8 cellular contexts compared by ENCODE assay signal in the genomic region with DNA sequence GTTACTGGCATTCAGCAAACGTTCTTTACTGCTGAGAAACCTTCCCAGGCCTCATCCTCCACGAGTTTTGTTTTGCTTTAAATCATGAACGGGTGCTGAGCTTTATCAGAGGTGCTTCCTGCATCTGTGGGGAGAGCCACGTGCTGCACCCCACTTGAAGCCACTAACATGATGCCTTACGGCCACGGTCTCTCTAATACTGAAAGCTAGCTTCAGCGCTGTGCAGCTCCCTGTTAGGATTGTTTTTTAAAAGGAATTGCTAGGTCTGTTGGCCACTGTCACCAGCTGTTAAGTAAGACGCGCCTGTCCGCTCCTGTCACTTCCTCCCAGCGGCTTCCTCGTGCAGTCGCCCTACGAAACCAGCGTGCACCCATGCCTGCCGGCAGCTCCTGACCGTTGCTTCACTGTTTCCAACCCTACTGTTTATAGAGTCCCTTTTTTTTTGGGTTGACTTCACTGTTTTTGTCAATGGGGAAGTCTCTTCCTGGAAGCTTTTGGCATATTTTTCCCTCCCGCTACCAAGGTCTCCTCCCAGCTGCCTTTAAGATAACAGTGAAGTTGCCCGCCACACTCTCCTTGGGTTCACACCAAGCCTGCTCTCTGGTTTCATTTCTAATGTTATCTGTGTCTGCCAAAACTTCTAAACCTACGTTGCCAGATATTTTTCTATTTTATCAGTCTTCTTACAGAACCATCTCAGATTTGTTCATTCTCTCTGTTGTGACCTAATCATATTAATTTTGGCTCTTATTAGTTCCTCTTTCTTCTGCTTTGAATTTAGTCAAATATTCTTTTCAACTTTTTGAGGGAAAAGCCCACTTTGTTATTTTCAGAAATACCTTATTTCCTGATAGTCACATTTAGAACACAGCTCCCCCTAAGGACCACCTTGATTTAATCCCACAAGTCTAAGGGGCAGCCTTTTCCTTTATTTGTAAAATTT. TPM values are rescaled to one million over a fixed set of nuclear protein-coding genes. Genes with fewer than 3 reads are reported as not detected.
A peak's percentile ranks its signal among the peaks of the same experiment; 100 is the strongest.
DNase-seq lines count a peak whose midpoint lies in the region; ATAC-seq and TF ChIP-seq lines count a peak whose summit lies in the region.

No MANE protein-coding gene starts in this region.

- peaks cover 40% of the 10 kb centered on the region for H3K4me1 Mint-ChIP-seq in nephron progenitor cell
- peaks cover 13% of the 10 kb centered on the region for H3K4me1 Mint-ChIP-seq in activated T-helper 17 cell treated with anti-CD3 and anti-CD28 coated beads, Interleukin-2, amount 50 U/mL, for 72 hours

- no peak overlapping the region for H3K4me3 Mint-ChIP-seq in nephron progenitor cell
- no peak overlapping the region for H3K4me3 Mint-ChIP-seq in activated T-helper 17 cell treated with anti-CD3 and anti-CD28 coated beads, Interleukin-2, amount 50 U/mL, for 72 hours

- peak; percentile 31 for TF ChIP-seq POLR2A in GM19099 (IDR thresholded peaks at IDR 0.05; ENCODE audit: extremely low read depth, insufficient read length, low read depth)

- TF ChIP-seq CTCF in astrocyte of the spinal cord (IDR thresholded peaks at IDR 0.05; ENCODE audit: low read depth, low read length) (peak; percentile 4), nephron progenitor cell (IDR thresholded peaks at IDR 0.05) (no peak)

- ATAC-seq in HG03378 (IDR thresholded peaks at IDR 0.05; ENCODE audit: unreplicated experiment) = peak; percentile 24
- no peak for ATAC-seq in activated T-helper 17 cell treated with anti-CD3 and anti-CD28 coated beads, Interleukin-2, amount 50 U/mL, for 72 hours (replicated peaks)

- no peak for DNase-seq in astrocyte of the spinal cord (ENCODE audit: low read depth, low spot score)
- no peak for DNase-seq in nephron progenitor cell
- DNase-seq in DMS 273 treated with DMSO at 0.1 percent for 48 hours (lab: John Stamatoyannopoulos, UW) = no peak
- no peak for DNase-seq in DMS 273 (lab: John Stamatoyannopoulos, UW; ENCODE audit: unreplicated experiment)
- DNase-seq in occipital lobe (lab: John Stamatoyannopoulos, UW) = no peak

- H3K27me3 Mint-ChIP-seq in nephron progenitor cell (ENCODE audit: low read depth, poor library complexity) = peaks cover 2% of the 10 kb centered on the region
- H3K27me3 Mint-ChIP-seq in activated T-helper 17 cell treated with anti-CD3 and anti-CD28 coated beads, Interleukin-2, amount 50 U/mL, for 72 hours = no peaks in the 10 kb centered on the region

- H3K4me3 ChIP-seq in astrocyte of the spinal cord (ENCODE audit: low read depth, low read length) = no peak overlapping the region

- H3K27ac Mint-ChIP-seq in nephron progenitor cell = peak overlapping the region; percentile 15
- no peak overlapping the region for H3K27ac Mint-ChIP-seq in activated T-helper 17 cell treated with anti-CD3 and anti-CD28 coated beads, Interleukin-2, amount 50 U/mL, for 72 hours

- peaks cover 14% of the 10 kb centered on the region for H3K36me3 Mint-ChIP-seq in nephron progenitor cell (ENCODE audit: low read depth)
- peaks cover 19% of the 10 kb centered on the region for H3K36me3 Mint-ChIP-seq in activated T-helper 17 cell treated with anti-CD3 and anti-CD28 coated beads, Interleukin-2, amount 50 U/mL, for 72 hours (ENCODE audit: low read depth)

- H3K9me3 Mint-ChIP-seq in nephron progenitor cell = no peaks in the 10 kb centered on the region
- no peaks in the 10 kb centered on the region for H3K9me3 Mint-ChIP-seq in activated T-helper 17 cell treated with anti-CD3 and anti-CD28 coated beads, Interleukin-2, amount 50 U/mL, for 72 hours

- in situ Hi-C loops in astrocyte of the spinal cord (cut with HindIII; ENCODE audit: low sequenced_read_pairs) = no loop called here

RNA-seq across cellular contexts. Expression of a gene that starts 20.2 kb away (rescaled TPM):
- 10 to 100 TPM; 38.5 to 62.7 TPM for total RNA-seq in activated T-helper 17 cell treated with anti-CD3 and anti-CD28 coated beads, Interleukin-2, amount 50 U/mL, for 72 hours
- total RNA-seq in occipital lobe = 129 TPM

RNA-seq across cellular contexts. Expression of a gene that starts 58.3 kb away (rescaled TPM):
- not detected for total RNA-seq in activated T-helper 17 cell treated with anti-CD3 and anti-CD28 coated beads, Interleukin-2, amount 50 U/mL, for 72 hours
- not detected for total RNA-seq in occipital lobe
